ENCODE assay signal across 17 cellular contexts in genomic region chr2:97969466-97970067, GRCh38. TPM values are rescaled to one million over a fixed set of nuclear protein-coding genes. Genes with fewer than 3 reads are reported as not detected.
DNase-seq lines count a peak whose midpoint lies in the region; ATAC-seq and TF ChIP-seq lines count a peak whose summit lies in the region.
"Had no signal": no experiment of that assay in that cellular context is flagged by ENCODE, and none has a peak within 500 bp of the region (broad histone marks: within the 10 kb centered on the region; RNA-seq: fewer than 3 reads in every experiment).

No MANE protein-coding gene starts in this region.

- H3K9me3 ChIP-seq in GM23248 (ENCODE audit: low read depth): no peaks in the 10 kb centered on the region
- H3K9me3 ChIP-seq in mucosa of descending colon: peaks cover 5% of the 10 kb centered on the region
- peaks cover 4% of the 10 kb centered on the region; the same call in 1 of the 2 replicates for H3K9me3 ChIP-seq in SJCRH30 (replicated peaks)
- H3K9me3 ChIP-seq: BE2C had no signal

- H3K27ac ChIP-seq in GM23248 (no peak overlapping the region), SJCRH30 (no peak overlapping the region)
- H3K27ac ChIP-seq: left ventricle myocardium inferior, SJSA1 had no signal

- no peaks in the 10 kb centered on the region for H3K9me2 ChIP-seq in GM23248 (ENCODE audit: insufficient read depth)

- peak; percentile 5 for DNase-seq in AG09309 (ENCODE audit: low read depth)
- peak; percentile 4 for DNase-seq in GM23248
- DNase-seq in iris pigment epithelial cell (ENCODE audit: low read depth): peak; percentile 62
- DNase-seq in NAMALWA (ENCODE audit: low spot score): no peak
- DNase-seq in mucosa of descending colon: no peak
- DNase-seq in SJCRH30: no peak
- DNase-seq: activated CD8-positive, alpha-beta memory T cell treated with anti-CD3 and anti-CD28 coated beads for 24 hours; activated naive CD8-positive, alpha-beta T cell treated with anti-CD3 and anti-CD28 coated beads, Interleukin-2, amount 10 ng/mL, durations not matched to agents 7 days and 5 days; BE2C; cerebellar nuclear complex; foreskin melanocyte; Karpas-422; left ventricle myocardium inferior; NCI-H510A treated with DMSO at 0.1 percent for 48 hours had no signal

- peak overlapping the region; percentile 3 for H3K27ac Mint-ChIP-seq in activated naive CD8-positive, alpha-beta T cell
- H3K27ac Mint-ChIP-seq: activated naive CD8-positive, alpha-beta T cell treated with anti-CD3 and anti-CD28 coated beads, Interleukin-2, amount 10 ng/mL, durations not matched to agents 7 days and 5 days had no signal

- H3F3A ChIP-seq in GM23248 (ENCODE audit: insufficient read depth): peaks cover 4% of the 10 kb centered on the region; the same call in 1 of the 2 replicates

- H3K36me3 ChIP-seq in GM23248 (ENCODE audit: low read depth) (no peaks in the 10 kb centered on the region), mucosa of descending colon (ENCODE audit: low read depth) (no peaks in the 10 kb centered on the region), SJCRH30 (0 out of 2 replicates have a peak, but pooled peaks cover 2% of the 10 kb centered on the region)
- H3K36me3 ChIP-seq: BE2C, left ventricle myocardium inferior, SJSA1 had no signal

- no peak for TF ChIP-seq CTCF in AG09309 (IDR thresholded peaks at IDR 0.05; ENCODE audit: control insufficient read depth, insufficient read depth, low read depth, low read length, missing control alignments)
- no peak for TF ChIP-seq CTCF in mucosa of descending colon (IDR thresholded peaks at IDR 0.05)

- 59 to 60% methylated on average over 3 of the region's 3 CpGs for WGBS in GM23248 (ENCODE audit: low coverage in 1 of 2, low lambda C conversion rate in 2 of 2, missing lambda C conversion rate in 2 of 2), 2 experiments

- intact Hi-C loops in mucosa of descending colon (cut with DNase I, micrococcal nuclease): no loop called here

- no peak overlapping the region for H3K4me3 ChIP-seq in AG09309 (ENCODE audit: control insufficient read depth, low read depth, low read length)
- H3K4me3 ChIP-seq in GM23248: no peak overlapping the region
- H3K4me3 ChIP-seq in mucosa of descending colon: no peak overlapping the region
- H3K4me3 ChIP-seq in SJCRH30: no peak overlapping the region
- H3K4me3 ChIP-seq: left ventricle myocardium inferior, SJSA1 had no signal

- no peak overlapping the region for H2AFZ ChIP-seq in GM23248

- peaks cover 98% of the 10 kb centered on the region for H3K79me2 ChIP-seq in GM23248 (ENCODE audit: insufficient read depth)

- H4K20me1 ChIP-seq in GM23248 (ENCODE audit: insufficient read depth): 0 out of 2 replicates have a peak, but pooled peaks cover 8% of the 10 kb centered on the region

- no peak overlapping the region for H3K4me3 Mint-ChIP-seq in activated naive CD8-positive, alpha-beta T cell
- H3K4me3 Mint-ChIP-seq: activated naive CD8-positive, alpha-beta T cell treated with anti-CD3 and anti-CD28 coated beads, Interleukin-2, amount 10 ng/mL, durations not matched to agents 7 days and 5 days had no signal

- in situ Hi-C loops in GM23248 (cut with MboI): no loop called here

- no peaks in the 10 kb centered on the region for H3K27me3 Mint-ChIP-seq in activated naive CD8-positive, alpha-beta T cell
- H3K27me3 Mint-ChIP-seq: activated naive CD8-positive, alpha-beta T cell treated with anti-CD3 and anti-CD28 coated beads, Interleukin-2, amount 10 ng/mL, durations not matched to agents 7 days and 5 days had no signal

- H3K27me3 ChIP-seq in GM23248 (replicated peaks; ENCODE audit: insufficient read depth) (no peaks in the 10 kb centered on the region), SJCRH30 (no peaks in the 10 kb centered on the region)
- H3K27me3 ChIP-seq: BE2C, SJSA1 had no signal

- H3K36me3 Mint-ChIP-seq in activated naive CD8-positive, alpha-beta T cell: peaks cover 16% of the 10 kb centered on the region

- H3K4me1 Mint-ChIP-seq in activated naive CD8-positive, alpha-beta T cell (ENCODE audit: low read depth): peaks cover 70% of the 10 kb centered on the region

- H3K4me1 ChIP-seq in GM23248 (ENCODE audit: insufficient read depth): peaks cover 9% of the 10 kb centered on the region
- H3K4me1 ChIP-seq in mucosa of descending colon (ENCODE audit: low read depth): peaks cover 47% of the 10 kb centered on the region
- no peaks in the 10 kb centered on the region for H3K4me1 ChIP-seq in SJCRH30
- H3K4me1 ChIP-seq: BE2C, SJSA1 had no signal

- H3K9me3 Mint-ChIP-seq in activated naive CD8-positive, alpha-beta T cell (ENCODE audit: low read depth): peaks cover 9% of the 10 kb centered on the region

- H3K9ac ChIP-seq in GM23248: no peak overlapping the region

- H3K4me2 ChIP-seq in GM23248 (ENCODE audit: unreplicated experiment): no peak overlapping the region

- ATAC-seq in mucosa of descending colon (no peak), GM19035 (IDR thresholded peaks at IDR 0.05; ENCODE audit: unreplicated experiment) (no peak)

RNA-seq across cellular contexts. Expression of gene TMEM131, which starts 26.2 kb away (rescaled TPM):
- total RNA-seq in GM23248 (2014; rRNA removed; shearing (Covaris generic)): 15.7 and 41.5 TPM in 2 replicates
- 16.4 and 17.2 TPM in 2 replicates for polyA plus RNA-seq in GM23248 (2016; fragmentation: Nextera tagmentation; extraction: Ambion mirVana)
- 100 to 1,000 TPM in 1 of 3 donors, 10 to 100 TPM in 2; 58.3 to 110 (median 67.7) TPM for total RNA-seq in mucosa of descending colon
- 26.6 and 29.7 TPM in 2 replicates for total RNA-seq in SJCRH30 (2014; rRNA removed; shearing (Covaris generic))

Comparison
In these comparisons a context has a peak if more than half of its experiments do, and no peak if none do; other contexts are left out.
1. DNase-seq: peak in AG09309 (single experiment), GM23248 (single experiment) and iris pigment epithelial cell (single experiment); none in NAMALWA (single experiment), mucosa of descending colon (0 of 3) and SJCRH30 (0 of 2).